ENCODE assay signal across 28 cellular contexts in genomic region chr12:3137814-3138445, GRCh38.
DNase-seq lines count a peak whose midpoint lies in the region; ATAC-seq, FAIRE-seq and TF ChIP-seq lines count a peak whose summit lies in the region.
"Had no signal": no experiment of that assay in that cellular context is flagged by ENCODE, and none has a peak within 500 bp of the region (broad histone marks: within the 10 kb centered on the region; RNA-seq: fewer than 3 reads in every experiment).

No MANE protein-coding gene starts in this region.

- H3K27ac ChIP-seq in mesendoderm (ENCODE audit: low read depth, low read length), result no peak overlapping the region
- H3K27ac ChIP-seq in spleen, result peak overlapping the region in 6 of 8 donors; percentile 30 to 61 (median 42)
- H3K27ac ChIP-seq: PC-9, testis had no signal

- intact Hi-C loops in spleen (cut with DNase I; ENCODE audit: low total_unique reads), result loop anchor here (5.0 kb wide), 1 partner anchor 139 kb away; no protein-coding TSS in a partner anchor

- no peak overlapping the region for H3K23ac ChIP-seq in mesendoderm (ENCODE audit: low read length)

- H2BK120ac ChIP-seq in mesendoderm (ENCODE audit: low read depth, low read length), result peak overlapping the region; percentile 5

- POLR2A ChIA-PET in WTC11 (lab: Charles Lee), result interaction anchor here (1.0 kb wide), 1 partner anchor 137 kb away, joined by 3 read pairs; no protein-coding TSS in a partner anchor

- no peak overlapping the region for H3K4me3 Mint-ChIP-seq in HFFc6
- H3K4me3 Mint-ChIP-seq in WTC11, result no peak overlapping the region
- H3K4me3 Mint-ChIP-seq: activated T-helper 1 cell treated with anti-CD3 and anti-CD28 coated beads, Interleukin-12 subunit alpha, Interleukin-12 subunit beta, Interleukin-2, Interleukin-4 antibody, amounts not matched to agents 30 ng/mL and 10 ng/mL and 1 ng/mL, durations not matched to agents 14 hours and 24 hours and 36 hours; B cell; IgD-negative memory B cell; memory B cell; naive thymus-derived CD8-positive, alpha-beta T cell; stimulated activated naive B cell treated with anti-CD40 and anti-IgM and Interleukin-4, amounts not matched to agents 10 μg/mL and 1 μg/mL and 100 μg/mL, for 72 hours had no signal

- H3K18ac ChIP-seq in mesendoderm (ENCODE audit: low read length), result peak overlapping the region; percentile 33

- H3K27ac Mint-ChIP-seq in HFFc6 (peak overlapping the region; percentile 16; the same call in 1 of the 2 replicates), WTC11 (no peak overlapping the region)
- H3K27ac Mint-ChIP-seq: activated T-helper 1 cell treated with anti-CD3 and anti-CD28 coated beads, Interleukin-12 subunit alpha, Interleukin-12 subunit beta, Interleukin-2, Interleukin-4 antibody, amounts not matched to agents 30 ng/mL and 10 ng/mL and 1 ng/mL, durations not matched to agents 14 hours and 24 hours and 36 hours; B cell; IgD-negative memory B cell; memory B cell; naive thymus-derived CD8-positive, alpha-beta T cell; stimulated activated naive B cell treated with anti-CD40 and anti-IgM and Interleukin-4, amounts not matched to agents 10 μg/mL and 1 μg/mL and 100 μg/mL, for 72 hours had no signal

- DNase-seq in HFFc6, result no peak
- no peak for DNase-seq in WTC11 (ENCODE audit: low spot score)
- no peak for DNase-seq in mesendoderm
- DNase-seq in spleen, result no peak
- DNase-seq in NK-92 (lab: John Stamatoyannopoulos, UW; ENCODE audit: unreplicated experiment), result no peak
- DNase-seq in H54 (ENCODE audit: insufficient read length, low spot score), result no peak
- no peak for DNase-seq in AG08395 (ENCODE audit: low spot score)
- DNase-seq: activated CD4-positive, alpha-beta T cell treated with anti-CD3 and anti-CD28 coated beads for 4 hours; activated naive CD4-positive, alpha-beta T cell treated with anti-CD3 and anti-CD28 coated beads, Interleukin-2, amount 50 U/mL, for 16 hours; Caco-2; DMS79 treated with DMSO at 0.1 percent for 48 hours; erythroblast; foreskin melanocyte; kidney glomerular epithelial cell; naive thymus-derived CD8-positive, alpha-beta T cell; PC-9; SIG-M5; stimulated activated CD4-positive, alpha-beta T cell treated with anti-CD3 and anti-CD28 coated beads, Interleukin-2, amount 100 ng/mL, for 24 hours; stimulated activated naive B cell treated with anti-CD40 and anti-IgM and Interleukin-4, amounts not matched to agents 10 μg/mL and 1 μg/mL and 100 μg/mL, for 72 hours; T-helper 1 cell had no signal

- H3K27me3 ChIP-seq in mesendoderm (ENCODE audit: insufficient read depth, low read length, poor library complexity), result no peaks in the 10 kb centered on the region
- H3K27me3 ChIP-seq in spleen (replicated peaks in 1 of 7), result peaks cover 0 to 37% (median 0%) of the 10 kb centered on the region in 7 donors
- H3K27me3 ChIP-seq: testis had no signal

- no peak overlapping the region for H2AK5ac ChIP-seq in mesendoderm (ENCODE audit: low read length)

- peaks cover 1% of the 10 kb centered on the region for H3K27me3 Mint-ChIP-seq in HFFc6 (ENCODE audit: insufficient read depth)
- no peaks in the 10 kb centered on the region for H3K27me3 Mint-ChIP-seq in WTC11 (ENCODE audit: low read depth)

- H3K36me3 Mint-ChIP-seq in HFFc6 (ENCODE audit: low read depth) (no peaks in the 10 kb centered on the region), WTC11 (no peaks in the 10 kb centered on the region)
- H3K36me3 Mint-ChIP-seq: IgD-negative memory B cell; memory B cell; naive thymus-derived CD8-positive, alpha-beta T cell; stimulated activated naive B cell treated with anti-CD40 and anti-IgM and Interleukin-4, amounts not matched to agents 10 μg/mL and 1 μg/mL and 100 μg/mL, for 72 hours had no signal

- TF ChIP-seq POLR2A in spleen (IDR thresholded peaks at IDR 0.05) (no peak), H54 (IDR thresholded peaks at IDR 0.05; ENCODE audit: low read depth, low read length) (no peak)

- H3K79me2 ChIP-seq in mesendoderm (ENCODE audit: control insufficient read depth, insufficient read depth, low read length), result no peaks in the 10 kb centered on the region

- TF ChIP-seq CTCF in HFFc6 (IDR thresholded peaks at IDR 0.05) (no peak), WTC11 (IDR thresholded peaks at IDR 0.05) (no peak), spleen (IDR thresholded peaks at IDR 0.05 in 8 of 11, conservative IDR thresholded peaks at IDR 0.05 in 3 of 11) (no peak)

- H3K36me3 ChIP-seq in mesendoderm (ENCODE audit: control insufficient read depth, insufficient read depth, low read length) (no peaks in the 10 kb centered on the region), spleen (no peaks in the 10 kb centered on the region)

- no peaks in the 10 kb centered on the region for H3K79me1 ChIP-seq in mesendoderm (ENCODE audit: low read length)

- H3K4me3 ChIP-seq in mesendoderm (ENCODE audit: low read length) (no peak overlapping the region), spleen (no peak overlapping the region)
- H3K4me3 ChIP-seq: GM12878, PC-9, testis had no signal

- H3K9me3 Mint-ChIP-seq in HFFc6 (no peaks in the 10 kb centered on the region), WTC11 (no peaks in the 10 kb centered on the region)
- H3K9me3 Mint-ChIP-seq: activated T-helper 1 cell treated with anti-CD3 and anti-CD28 coated beads, Interleukin-12 subunit alpha, Interleukin-12 subunit beta, Interleukin-2, Interleukin-4 antibody, amounts not matched to agents 30 ng/mL and 10 ng/mL and 1 ng/mL, durations not matched to agents 14 hours and 24 hours and 36 hours; IgD-negative memory B cell; memory B cell; stimulated activated naive B cell treated with anti-CD40 and anti-IgM and Interleukin-4, amounts not matched to agents 10 μg/mL and 1 μg/mL and 100 μg/mL, for 72 hours had no signal

- ATAC-seq in WTC11, result no peak
- ATAC-seq: GM12878; naive thymus-derived CD8-positive, alpha-beta T cell; stimulated activated naive B cell treated with anti-CD40 and anti-IgM and Interleukin-4, amounts not matched to agents 10 μg/mL and 1 μg/mL and 100 μg/mL, for 72 hours had no signal

- H3K4me2 ChIP-seq in mesendoderm (ENCODE audit: low read length), result no peak overlapping the region
- H3K4me2 ChIP-seq: PC-9 had no signal

- peak overlapping the region; percentile 8 for H3K56ac ChIP-seq in mesendoderm (ENCODE audit: low read length)

- H3K4me1 Mint-ChIP-seq in HFFc6 (ENCODE audit: low read depth) (peaks cover 35% of the 10 kb centered on the region), WTC11 (peaks cover 47% of the 10 kb centered on the region)
- H3K4me1 Mint-ChIP-seq: B cell, IgD-negative memory B cell, memory B cell had no signal

- no peak overlapping the region for H3K4ac ChIP-seq in mesendoderm (ENCODE audit: low read depth, low read length)

- H4K5ac ChIP-seq in mesendoderm (ENCODE audit: low read length), result no peak overlapping the region

- no peak overlapping the region for H4K8ac ChIP-seq in mesendoderm (ENCODE audit: low read depth, low read length)

- CTCF ChIA-PET in WTC11 (lab: Charles Lee), result interaction anchor here (0.7 to 13.3 kb wide), 17 partner anchors 8 to 284 kb away, joined by 3 to 236 read pairs (median 4); no protein-coding TSS in a partner anchor

- H3K9me3 ChIP-seq in spleen, result no peaks in the 10 kb centered on the region
- H3K9me3 ChIP-seq: Caco-2, testis had no signal

- H2BK5ac ChIP-seq in mesendoderm (ENCODE audit: low read length), result peak overlapping the region; percentile 7

- WGBS in mesendoderm (ENCODE audit: extremely low coverage, insufficient coverage, low lambda C conversion rate), result no CpG with 5 or more reads among the region's 17 CpGs
- 70 to 77% (median 73%) methylated on average over 14 to 17 of the region's 17 CpGs for WGBS in spleen, 5 donors

- FAIRE-seq in H54 (lab: Jason Lieb, UNC), result no peak
- FAIRE-seq: astrocyte, GM12878, TTC549 had no signal

- H3K9ac ChIP-seq in mesendoderm (ENCODE audit: low read length), result peak overlapping the region; percentile 2

- H3K4me1 ChIP-seq in mesendoderm (ENCODE audit: control insufficient read depth, low read depth, low read length), result peaks cover 5% of the 10 kb centered on the region
- peaks cover 5 to 86% (median 40%) of the 10 kb centered on the region in 6 donors for H3K4me1 ChIP-seq in spleen
- H3K4me1 ChIP-seq: Caco-2 had no signal

- H2BK15ac ChIP-seq in mesendoderm (replicated peaks; ENCODE audit: low read depth), result no peak overlapping the region

TF ChIP-seq in WTC11, 78 proteins besides CTCF, POLR2A, EP300 and RAD21:
- TF ChIP-seq ZNF219 (CRISPR knock-in tag; IDR thresholded peaks at IDR 0.05; ENCODE audit: borderline replicate concordance), result no peak
- no peak for TF ChIP-seq MXD4 (CRISPR knock-in tag; IDR thresholded peaks at IDR 0.05; ENCODE audit: borderline replicate concordance)
- no peak for TF ChIP-seq IRF1 (CRISPR knock-in tag; IDR thresholded peaks at IDR 0.05)
- no peak for TF ChIP-seq CREM (CRISPR knock-in tag; IDR thresholded peaks at IDR 0.05)
- no peak for TF ChIP-seq TEAD1 (CRISPR knock-in tag; IDR thresholded peaks at IDR 0.05)
- no peak for TF ChIP-seq NFE2L1 (CRISPR knock-in tag; IDR thresholded peaks at IDR 0.05)
- TF ChIP-seq FOXP1 (CRISPR knock-in tag; IDR thresholded peaks at IDR 0.05; ENCODE audit: borderline replicate concordance), result no peak
- TF ChIP-seq HMGXB4 (CRISPR knock-in tag; IDR thresholded peaks at IDR 0.05), result 0 out of 2 replicates have a peak, but pooled peaks have one; percentile 23
- TF ChIP-seq TP53 (CRISPR knock-in tag; IDR thresholded peaks at IDR 0.05), result peak; percentile 9; the same call in 1 of the 2 replicates
- TF ChIP-seq FOXK1 (CRISPR knock-in tag; IDR thresholded peaks at IDR 0.05), result no peak
- no peak for TF ChIP-seq ZNF232 (CRISPR knock-in tag; IDR thresholded peaks at IDR 0.05)
TF ChIP-seq in WTC11: peak in this region for 2.
